In genomic region chr2:201228912-201229290, GRCh38 we compare ENCODE assay signal across 17 cellular contexts. TPM values are rescaled to one million over a fixed set of nuclear protein-coding genes. Genes with fewer than 3 reads are reported as not detected.
DNase-seq lines count a peak whose midpoint lies in the region; ATAC-seq and TF ChIP-seq lines count a peak whose summit lies in the region.
"Had no signal": no experiment of that assay in that cellular context is flagged by ENCODE, and none has a peak within 500 bp of the region (broad histone marks: within the 10 kb centered on the region; RNA-seq: fewer than 3 reads in every experiment).

No MANE protein-coding gene starts in this region.

- no peaks in the 10 kb centered on the region for H4K20me1 ChIP-seq in GM23338 (replicated peaks; ENCODE audit: insufficient read depth)

- ATAC-seq in GM23338 (no peak), GM21717 (IDR thresholded peaks at IDR 0.05; ENCODE audit: unreplicated experiment) (no peak)
- no peak for ATAC-seq in activated naive CD4-positive, alpha-beta T cell treated with anti-CD3 and anti-CD28 coated beads, Interleukin-2, amount 50 U/mL, for 72 hours
- no peak for ATAC-seq in naive thymus-derived CD8-positive, alpha-beta T cell
- ATAC-seq: left lobe of liver, WTC11 had no signal

- H3K9me3 Mint-ChIP-seq in T-helper 2 cell treated with Interferon-gamma antibody and Interleukin-4, amounts not matched to agents 5 μg/mL and 100 μg/mL, for 36 hours = no peaks in the 10 kb centered on the region
- no peaks in the 10 kb centered on the region; the same call in 2 of the 3 replicates for H3K9me3 Mint-ChIP-seq in GM23338
- no peaks in the 10 kb centered on the region for H3K9me3 Mint-ChIP-seq in activated naive CD4-positive, alpha-beta T cell treated with anti-CD3 and anti-CD28 coated beads, Interleukin-2, amount 50 U/mL, for 72 hours
- H3K9me3 Mint-ChIP-seq in naive thymus-derived CD8-positive, alpha-beta T cell = no peaks in the 10 kb centered on the region

- H2AFZ ChIP-seq in GM23338 = 0 out of 2 replicates have a peak overlapping the region, but pooled peaks have one; percentile 61

- no peak for TF ChIP-seq CTCF in GM23338 (conservative IDR thresholded peaks at IDR 0.05; ENCODE audit: low read depth in 2 of 2)

- no peaks in the 10 kb centered on the region for H3K27me3 Mint-ChIP-seq in T-helper 2 cell treated with Interferon-gamma antibody and Interleukin-4, amounts not matched to agents 5 μg/mL and 100 μg/mL, for 36 hours (ENCODE audit: low read depth)
- peaks cover 2% of the 10 kb centered on the region for H3K27me3 Mint-ChIP-seq in GM23338 (ENCODE audit: insufficient read depth, low read depth, poor library complexity)
- no peaks in the 10 kb centered on the region for H3K27me3 Mint-ChIP-seq in naive thymus-derived CD8-positive, alpha-beta T cell

- no peak overlapping the region for H3K4me3 ChIP-seq in GM23338
- H3K4me3 ChIP-seq: SK-N-MC, skin epidermis had no signal

- peaks cover 41% of the 10 kb centered on the region for H3K4me1 Mint-ChIP-seq in T-helper 2 cell treated with Interferon-gamma antibody and Interleukin-4, amounts not matched to agents 5 μg/mL and 100 μg/mL, for 36 hours (ENCODE audit: low read depth)
- peaks cover 12% of the 10 kb centered on the region for H3K4me1 Mint-ChIP-seq in GM23338
- H3K4me1 Mint-ChIP-seq in naive thymus-derived CD8-positive, alpha-beta T cell = peaks cover 14 to 47% (median 34%) of the 10 kb centered on the region in 4 donors

- no peaks in the 10 kb centered on the region for H3K79me2 ChIP-seq in GM23338 (replicated peaks; ENCODE audit: insufficient read depth)

- no peaks in the 10 kb centered on the region for H3K9me2 ChIP-seq in GM23338 (ENCODE audit: insufficient read depth)

- peak overlapping the region; percentile 85 for H3K27ac Mint-ChIP-seq in T-helper 2 cell treated with Interferon-gamma antibody and Interleukin-4, amounts not matched to agents 5 μg/mL and 100 μg/mL, for 36 hours
- H3K27ac Mint-ChIP-seq in GM23338 = no peak overlapping the region
- H3K27ac Mint-ChIP-seq in activated naive CD4-positive, alpha-beta T cell treated with anti-CD3 and anti-CD28 coated beads, Interleukin-2, amount 50 U/mL, for 72 hours = peak overlapping the region; percentile 84 to 87
- H3K27ac Mint-ChIP-seq in naive thymus-derived CD8-positive, alpha-beta T cell = peak overlapping the region in 9 of 10 donors; percentile 24 to 93 (median 86)
- H3K27ac Mint-ChIP-seq: WTC11 had no signal

- peak overlapping the region; percentile 70 for H3K4me3 Mint-ChIP-seq in T-helper 2 cell treated with Interferon-gamma antibody and Interleukin-4, amounts not matched to agents 5 μg/mL and 100 μg/mL, for 36 hours
- no peak overlapping the region for H3K4me3 Mint-ChIP-seq in GM23338
- H3K4me3 Mint-ChIP-seq in naive thymus-derived CD8-positive, alpha-beta T cell = peak overlapping the region; percentile 31 to 78 (median 52)
- H3K4me3 Mint-ChIP-seq: WTC11 had no signal

- H3K4me2 ChIP-seq in GM23338 = no peak overlapping the region

- H3K4me1 ChIP-seq in GM23338 (ENCODE audit: insufficient read depth) = no peaks in the 10 kb centered on the region

- no peaks in the 10 kb centered on the region for H3K27me3 ChIP-seq in GM23338 (ENCODE audit: insufficient read depth)

- H3F3A ChIP-seq in GM23338 (replicated peaks; ENCODE audit: low read depth) = no peaks in the 10 kb centered on the region

- POLR2A ChIA-PET in naive thymus-derived CD8-positive, alpha-beta T cell (lab: Charles Lee) = interaction anchor here (0.6 to 1.9 kb wide), 3 partner anchors 9 to 365 kb away, joined by 3 to 11 read pairs (median 4); partner anchors contain the start of genes CASP10 and CLK1

- H3K27ac ChIP-seq in GM23338 (ENCODE audit: low read depth) = no peak overlapping the region
- H3K27ac ChIP-seq: SK-N-MC had no signal

- H3K36me3 Mint-ChIP-seq in T-helper 2 cell treated with Interferon-gamma antibody and Interleukin-4, amounts not matched to agents 5 μg/mL and 100 μg/mL, for 36 hours (ENCODE audit: low read depth) = peaks cover 9% of the 10 kb centered on the region
- H3K36me3 Mint-ChIP-seq in GM23338 (ENCODE audit: low read depth) = no peaks in the 10 kb centered on the region
- H3K36me3 Mint-ChIP-seq in activated naive CD4-positive, alpha-beta T cell treated with anti-CD3 and anti-CD28 coated beads, Interleukin-2, amount 50 U/mL, for 72 hours = peaks cover 6% of the 10 kb centered on the region in 2 donors
- H3K36me3 Mint-ChIP-seq in naive thymus-derived CD8-positive, alpha-beta T cell = no peaks in the 10 kb centered on the region
- H3K36me3 Mint-ChIP-seq: WTC11 had no signal

- no peaks in the 10 kb centered on the region for H3K36me3 ChIP-seq in GM23338 (ENCODE audit: insufficient read depth)

- DNase-seq in T-helper 2 cell treated with Interferon-gamma antibody and Interleukin-4, amounts not matched to agents 5 μg/mL and 100 μg/mL, for 36 hours (ENCODE audit: low spot score) = no peak
- no peak for DNase-seq in T-helper 2 cell
- no peak for DNase-seq in GM23338 (ENCODE audit: low spot score)
- DNase-seq in activated naive CD4-positive, alpha-beta T cell treated with anti-CD3 and anti-CD28 coated beads, Interleukin-2, amount 50 U/mL, for 72 hours (ENCODE audit: low spot score in 2 of 2) = no peak
- DNase-seq in naive thymus-derived CD8-positive, alpha-beta T cell = no peak
- no peak for DNase-seq in hypothalamus (lab: John Stamatoyannopoulos, UW)
- no peak for DNase-seq in NCI-H526 treated with DMSO at 0.1 percent for 48 hours (lab: John Stamatoyannopoulos, UW)
- DNase-seq: 8988T, activated gamma-delta T cell treated with Interleukin-2 at 50 U/mL for 16 hours, Caco-2, caudate nucleus, head of caudate nucleus had no signal

TF ChIP-seq in GM23338, 12 proteins besides CTCF, POLR2A, EP300 and RAD21 (continues in another document):
- TF ChIP-seq POLR2AphosphoS5 (IDR thresholded peaks at IDR 0.05; ENCODE audit: low read depth) = no peak
- TF ChIP-seq NANOG (IDR thresholded peaks at IDR 0.05; ENCODE audit: borderline replicate concordance) = no peak
- TF ChIP-seq REST (IDR thresholded peaks at IDR 0.05; ENCODE audit: unreplicated experiment) = no peak
- TF ChIP-seq ZNF114 (CRISPR knock-in tag; IDR thresholded peaks at IDR 0.05) = no peak

RNA-seq across cellular contexts. Expression of gene CASP8, which starts 31.4 kb away (rescaled TPM):
- 3.6 and 6.8 TPM in 2 replicates for total RNA-seq in GM23338 (2014; rRNA removed; shearing (Covaris generic))
- 2.3 TPM in 2 replicates for polyA plus RNA-seq in GM23338 (2016; fragmentation: Nextera tagmentation; extraction: Ambion mirVana)
- 10 to 100 TPM; 40.4 to 74.3 TPM for total RNA-seq in activated naive CD4-positive, alpha-beta T cell treated with anti-CD3 and anti-CD28 coated beads, Interleukin-2, amount 50 U/mL, for 72 hours
- 100 to 1,000 TPM; 209 to 212 TPM for total RNA-seq in naive thymus-derived CD8-positive, alpha-beta T cell
- polyA plus RNA-seq in naive thymus-derived CD8-positive, alpha-beta T cell = 10 to 100 TPM; 25.0 to 56.5 (median 26.1) TPM

RNA-seq across cellular contexts. Expression of gene CASP10, which starts 46.0 kb away (rescaled TPM):
- 2.9 and 3.5 TPM in 2 replicates for total RNA-seq in GM23338 (2014; rRNA removed; shearing (Covaris generic))
- 1.9 and 2.4 TPM in 2 replicates for polyA plus RNA-seq in GM23338 (2016; fragmentation: Nextera tagmentation; extraction: Ambion mirVana)
- total RNA-seq in activated naive CD4-positive, alpha-beta T cell treated with anti-CD3 and anti-CD28 coated beads, Interleukin-2, amount 50 U/mL, for 72 hours = 10 to 100 TPM; 23.5 to 25.1 TPM
- 10 to 100 TPM; 47.2 to 48.1 TPM for total RNA-seq in naive thymus-derived CD8-positive, alpha-beta T cell
- polyA plus RNA-seq in naive thymus-derived CD8-positive, alpha-beta T cell = 10 to 100 TPM in 2 of 3 donors, 1 to 10 TPM in 1; 8.6 to 17.5 (median 14.6) TPM
